Comparison of ENCODE assay signal across 1 cellular context in genomic region chr3:119324899-119325298, GRCh38.
TF ChIP-seq lines count a peak whose summit lies in the region.

No MANE protein-coding gene starts in this region.

TF ChIP-seq in IMR-90, 13 proteins besides CTCF, POLR2A, EP300 and RAD21:
- TF ChIP-seq RFX5 (IDR thresholded peaks at IDR 0.05; ENCODE audit: low read depth, low read length) (peak; percentile 72; the same call in 1 of the 2 replicates), RCOR1 (IDR thresholded peaks at IDR 0.05; ENCODE audit: insufficient replicate concordance, low read length) (no peak)
TF ChIP-seq in IMR-90: peak in this region for 1.
